27 cellular contexts compared by ENCODE assay signal in the genomic region with DNA sequence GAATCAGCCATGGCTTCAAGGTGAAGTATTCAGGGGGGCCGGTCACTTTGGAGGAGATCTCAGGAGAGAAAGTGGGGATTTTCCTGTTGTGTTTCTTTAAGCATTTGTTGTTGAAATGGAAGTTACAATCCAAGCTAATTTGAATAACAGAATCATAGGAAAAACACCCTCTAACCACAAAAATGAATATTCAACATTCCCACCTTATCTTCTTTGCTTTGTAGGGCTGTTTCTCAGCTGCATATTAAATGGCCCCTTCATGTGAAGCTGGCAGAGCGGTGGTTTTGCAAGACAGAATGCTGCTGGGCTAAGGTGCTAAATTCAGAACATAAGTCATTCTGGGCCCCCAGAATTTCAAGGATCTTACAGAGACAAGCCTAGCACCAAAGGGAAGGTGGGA.
"Had no signal": no experiment of that assay in that cellular context is flagged by ENCODE, and none has a peak within 500 bp of the region (broad histone marks: within the 10 kb centered on the region; RNA-seq: fewer than 3 reads in every experiment).

No MANE protein-coding gene starts in this region.

- H3K9me3 Mint-ChIP-seq: activated CD8-positive, alpha-beta T cell treated with anti-CD3 and anti-CD28 coated beads for 36 hours; activated T-cell treated with anti-CD3 and anti-CD28 coated beads, Interleukin-2, amount 50 U/mL, for 4 hours; activated T-helper 2 cell treated with anti-CD3 and anti-CD28 coated beads, Interferon-gamma antibody, Interleukin-2, Interleukin-4, amounts not matched to agents 10 μg/mL and 5 μg/mL and 100 μg/mL, durations not matched to agents 14 hours and 24 hours and 36 hours; central memory CD8-positive, alpha-beta T cell; dendritic cell treated with granulocyte-macrophage colony-stimulating factor and Interleukin-4, amounts not matched to agents 40 ng/mL and 50 ng/mL, for 4 days; T-cell had no signal

- ATAC-seq: activated CD4-positive, CD25-positive, alpha-beta regulatory T cell treated with anti-CD3 and anti-CD28 coated beads, Interleukin-2, amount 50 U/mL, for 24 hours; activated CD8-positive, alpha-beta T cell treated with anti-CD3 and anti-CD28 coated beads for 36 hours; activated T-cell treated with anti-CD3 and anti-CD28 coated beads, Interleukin-2, amount 50 U/mL, for 4 hours; esophagus mucosa; T-cell had no signal

- H3K36me3 ChIP-seq: brain microvascular endothelial cell, WERI-Rb-1 had no signal

- H3K4me1 Mint-ChIP-seq: endodermal cell had no signal

- H3K36me3 Mint-ChIP-seq: activated naive CD8-positive, alpha-beta T cell; T-cell had no signal

- H3K27ac Mint-ChIP-seq: activated B cell treated with CpG ODN at 0.5 μM for 24 hours; activated CD8-positive, alpha-beta T cell treated with anti-CD3 and anti-CD28 coated beads for 36 hours; activated naive CD8-positive, alpha-beta T cell; activated T-helper 2 cell treated with anti-CD3 and anti-CD28 coated beads, Interferon-gamma antibody, Interleukin-2, Interleukin-4, amounts not matched to agents 10 μg/mL and 5 μg/mL and 100 μg/mL, durations not matched to agents 14 hours and 24 hours and 36 hours; dendritic cell treated with granulocyte-macrophage colony-stimulating factor and Interleukin-4, amounts not matched to agents 40 ng/mL and 50 ng/mL, for 4 days; endodermal cell; T-cell; T-helper 1 cell treated with Interleukin-12 subunit alpha and Interleukin-12 subunit beta and Interleukin-4 antibody, amounts not matched to agents 30 μg/mL and 1 μg/mL, for 36 hours had no signal

- H3K27ac ChIP-seq: brain microvascular endothelial cell, coronary artery, WERI-Rb-1 had no signal

- DNase-seq: activated B cell treated with CpG ODN at 0.5 μM for 24 hours; activated CD4-positive, alpha-beta T cell treated with anti-CD3 and anti-CD28 coated beads for 48 hours; activated CD4-positive, alpha-beta T cell treated with anti-CD3 and anti-CD28 coated beads, Interleukin-2, amount 50 U/mL, for 1 hour; activated CD4-positive, alpha-beta T cell treated with anti-CD3 and anti-CD28 coated beads, Interleukin-2, amount 50 U/mL, for 48 hours; activated CD8-positive, alpha-beta T cell treated with anti-CD3 and anti-CD28 coated beads for 36 hours; activated gamma-delta T cell treated with Interleukin-2 at 50 U/mL for 16 hours; activated naive CD4-positive, alpha-beta T cell treated with anti-CD3 and anti-CD28 coated beads, Interleukin-2, amount 50 U/mL, for 16 hours; activated naive CD4-positive, alpha-beta T cell treated with Interleukin-2 at 50 U/mL for 16 hours; activated T-cell treated with anti-CD3 and anti-CD28 coated beads, Interleukin-2, amount 50 U/mL, for 4 hours; amygdala; aorta; brain microvascular endothelial cell; dorsolateral prefrontal cortex; effector memory CD4-positive, alpha-beta T cell; foreskin fibroblast; T1000; WERI-Rb-1 had no signal

- H3K4me3 ChIP-seq: coronary artery, dorsolateral prefrontal cortex had no signal

- H3K4me3 Mint-ChIP-seq: activated B cell treated with CpG ODN at 0.5 μM for 24 hours; activated CD8-positive, alpha-beta T cell treated with anti-CD3 and anti-CD28 coated beads for 36 hours; activated naive CD8-positive, alpha-beta T cell; activated T-cell treated with anti-CD3 and anti-CD28 coated beads, Interleukin-2, amount 50 U/mL, for 4 hours; central memory CD8-positive, alpha-beta T cell; dendritic cell treated with granulocyte-macrophage colony-stimulating factor and Interleukin-4, amounts not matched to agents 40 ng/mL and 50 ng/mL, for 4 days; endodermal cell; T-cell; T-helper 1 cell treated with Interleukin-12 subunit alpha and Interleukin-12 subunit beta and Interleukin-4 antibody, amounts not matched to agents 30 μg/mL and 1 μg/mL, for 36 hours had no signal
